ENCODE assay signal across 26 cellular contexts in the genomic region with DNA sequence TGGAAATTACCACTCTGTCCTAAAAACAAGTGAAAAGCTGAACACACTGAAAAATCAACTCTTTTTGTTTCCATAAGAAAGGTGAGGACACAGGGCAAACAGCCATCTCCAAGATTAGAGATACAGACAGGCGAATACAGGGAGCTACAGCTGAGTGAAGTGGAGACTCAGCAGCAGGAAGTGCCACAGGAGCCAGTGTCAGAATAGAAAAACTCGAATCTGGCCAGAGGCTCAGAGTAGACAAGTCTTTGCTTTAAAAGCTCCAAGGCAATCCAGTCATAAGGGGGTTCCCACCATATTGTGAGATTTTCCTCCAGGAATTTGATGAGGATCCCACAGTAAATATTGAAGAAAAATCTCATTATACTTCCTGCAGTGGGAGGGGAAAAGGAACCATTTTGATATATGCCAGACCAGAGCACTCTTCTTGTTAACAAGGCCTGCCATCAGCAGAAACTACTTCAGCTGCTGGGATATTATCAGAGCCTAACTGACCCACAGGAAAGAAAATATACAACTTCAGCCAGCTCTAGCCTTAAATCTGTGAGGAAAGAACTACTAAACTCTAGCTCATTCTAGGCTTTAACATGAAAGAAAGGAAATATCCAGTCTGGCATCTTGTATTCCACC.
"Had no signal": no experiment of that assay in that cellular context is flagged by ENCODE, and none has a peak within 500 bp of the region (broad histone marks: within the 10 kb centered on the region; RNA-seq: fewer than 3 reads in every experiment).

No MANE protein-coding gene starts in this region.

- DNase-seq: activated B cell treated with CpG ODN at 0.5 μM for 24 hours; activated CD4-positive, alpha-beta memory T cell treated with anti-CD3 and anti-CD28 coated beads for 36 hours; activated CD4-positive, alpha-beta T cell treated with anti-CD3 and anti-CD28 coated beads for 1 hour; activated CD4-positive, alpha-beta T cell treated with anti-CD3 and anti-CD28 coated beads, Interleukin-2, amount 10 ng/mL, durations not matched to agents 24 days and 14 days; activated CD8-positive, alpha-beta memory T cell treated with anti-CD3 and anti-CD28 coated beads for 24 hours; activated gamma-delta T cell treated with Interleukin-2 at 50 U/mL for 16 hours; activated naive CD4-positive, alpha-beta T cell treated with anti-CD3 and anti-CD28 coated beads, Interleukin-2, amount 10 ng/mL, durations not matched to agents 7 days and 5 days; activated naive CD8-positive, alpha-beta T cell treated with anti-CD3 and anti-CD28 coated beads for 36 hours; activated T-cell treated with anti-CD3 and anti-CD28 coated beads for 4 hours; activated T-cell treated with anti-CD3 and anti-CD28 coated beads, Interleukin-2, amount 50 U/mL, for 48 hours; anterior cingulate cortex; caudate nucleus; MG63; MV-4-11; NCI-H1092 treated with DMSO at 0.1 percent for 48 hours; NCI-H1417 treated with DMSO at 0.1 percent for 48 hours; NCI-H1694; NCI-H2029; NCI-H2107; NCI-H345; NCI-H510A treated with DMSO at 0.1 percent for 48 hours; PC-3; SJCRH30; SW 1271 had no signal

- H3K4me3 Mint-ChIP-seq: activated B cell treated with CpG ODN at 0.5 μM for 24 hours; activated CD4-positive, alpha-beta memory T cell treated with anti-CD3 and anti-CD28 coated beads for 36 hours; activated CD4-positive, alpha-beta T cell treated with anti-CD3 and anti-CD28 coated beads, Interleukin-2, amount 10 ng/mL, durations not matched to agents 24 days and 14 days; activated naive CD4-positive, alpha-beta T cell treated with anti-CD3 and anti-CD28 coated beads, Interleukin-2, amount 10 ng/mL, durations not matched to agents 7 days and 5 days; activated naive CD8-positive, alpha-beta T cell treated with anti-CD3 and anti-CD28 coated beads for 36 hours; activated T-helper 17 cell treated with anti-CD3 and anti-CD28 coated beads, Interleukin-2, amount 50 U/mL, for 72 hours had no signal

- H3K4me3 ChIP-seq: MG63, SJCRH30 had no signal

- H3K36me3 ChIP-seq: MG63, SJCRH30 had no signal

- H3K4me1 ChIP-seq: SJCRH30 had no signal

- H3K4me1 Mint-ChIP-seq: activated B cell treated with CpG ODN at 0.5 μM for 24 hours; activated CD4-positive, alpha-beta T cell treated with anti-CD3 and anti-CD28 coated beads, Interleukin-2, amount 10 ng/mL, durations not matched to agents 24 days and 14 days; activated naive CD4-positive, alpha-beta T cell treated with anti-CD3 and anti-CD28 coated beads, Interleukin-2, amount 10 ng/mL, durations not matched to agents 7 days and 5 days; activated naive CD8-positive, alpha-beta T cell treated with anti-CD3 and anti-CD28 coated beads for 36 hours; activated T-helper 17 cell treated with anti-CD3 and anti-CD28 coated beads, Interleukin-2, amount 50 U/mL, for 72 hours had no signal

- H3K36me3 Mint-ChIP-seq: activated CD4-positive, alpha-beta memory T cell treated with anti-CD3 and anti-CD28 coated beads for 36 hours; activated naive CD4-positive, alpha-beta T cell treated with anti-CD3 and anti-CD28 coated beads, Interleukin-2, amount 10 ng/mL, durations not matched to agents 7 days and 5 days; activated naive CD8-positive, alpha-beta T cell treated with anti-CD3 and anti-CD28 coated beads for 36 hours had no signal

- H3K9me3 ChIP-seq: MG63, SJCRH30 had no signal

- ATAC-seq: activated T-helper 17 cell treated with anti-CD3 and anti-CD28 coated beads, Interleukin-2, amount 50 U/mL, for 72 hours; PC-3; SK-N-SH treated with all-trans-retinoic acid at 6 μM for 48 hours had no signal

- H3K27ac ChIP-seq: SJCRH30 had no signal

- H3K27ac Mint-ChIP-seq: activated B cell treated with CpG ODN at 0.5 μM for 24 hours; activated CD4-positive, alpha-beta memory T cell treated with anti-CD3 and anti-CD28 coated beads for 36 hours; activated CD4-positive, alpha-beta T cell treated with anti-CD3 and anti-CD28 coated beads, Interleukin-2, amount 10 ng/mL, durations not matched to agents 24 days and 14 days; activated naive CD4-positive, alpha-beta T cell treated with anti-CD3 and anti-CD28 coated beads, Interleukin-2, amount 10 ng/mL, durations not matched to agents 7 days and 5 days; activated naive CD8-positive, alpha-beta T cell treated with anti-CD3 and anti-CD28 coated beads for 36 hours; activated T-helper 17 cell treated with anti-CD3 and anti-CD28 coated beads, Interleukin-2, amount 50 U/mL, for 72 hours had no signal

- H3K9me3 Mint-ChIP-seq: activated B cell treated with CpG ODN at 0.5 μM for 24 hours; activated CD4-positive, alpha-beta memory T cell treated with anti-CD3 and anti-CD28 coated beads for 36 hours; activated CD4-positive, alpha-beta T cell treated with anti-CD3 and anti-CD28 coated beads, Interleukin-2, amount 10 ng/mL, durations not matched to agents 24 days and 14 days; activated naive CD4-positive, alpha-beta T cell treated with anti-CD3 and anti-CD28 coated beads, Interleukin-2, amount 10 ng/mL, durations not matched to agents 7 days and 5 days; activated naive CD8-positive, alpha-beta T cell treated with anti-CD3 and anti-CD28 coated beads for 36 hours; activated T-helper 17 cell treated with anti-CD3 and anti-CD28 coated beads, Interleukin-2, amount 50 U/mL, for 72 hours had no signal

- H3K27me3 ChIP-seq: MG63, SJCRH30 had no signal
